Comparison of ENCODE assay signal across 1 cellular context in genomic region chr11:64355078-64355940, GRCh38.
A peak's percentile ranks its signal among the peaks of the same experiment; 100 is the strongest.
TF ChIP-seq lines count a peak whose summit lies in the region.

No MANE protein-coding gene starts in this region.

TF ChIP-seq in K562, 482 proteins besides CTCF, POLR2A, EP300 and RAD21 (continued from another document and continues in another):
- no peak for TF ChIP-seq FOXP4 (CRISPR knock-in tag; IDR thresholded peaks at IDR 0.05; ENCODE audit: borderline replicate concordance)
- peak in 1 of 2 experiments; percentile 24; a peak in 1 of 4 replicates for TF ChIP-seq TBL1XR1 (IDR thresholded peaks at IDR 0.05; ENCODE audit: low read length in 2 of 2)
- TF ChIP-seq ZBTB1 (CRISPR knock-in tag; IDR thresholded peaks at IDR 0.05; ENCODE audit: borderline replicate concordance, low read depth): no peak; the same call in 1 of the 2 replicates
- TF ChIP-seq RBM25 (IDR thresholded peaks at IDR 0.05; ENCODE audit: low read depth, low read length, severe bottlenecking): no peak
- TF ChIP-seq STAT6 (CRISPR knock-in tag; IDR thresholded peaks at IDR 0.05): no peak
- TF ChIP-seq ZBTB12 (CRISPR knock-in tag; IDR thresholded peaks at IDR 0.05): no peak
- peak; percentile 62; the same call in 1 of the 2 replicates for TF ChIP-seq STAG1 (CRISPR knock-in tag; IDR thresholded peaks at IDR 0.05; ENCODE audit: borderline replicate concordance)
- peak; percentile 57 for TF ChIP-seq E2F8 (IDR thresholded peaks at IDR 0.05; ENCODE audit: low read depth, partially characterized antibody)
- peak; percentile 66; the same call in 1 of the 2 replicates for TF ChIP-seq MYNN (IDR thresholded peaks at IDR 0.05)
- TF ChIP-seq MYNN (CRISPR knock-in tag; IDR thresholded peaks at IDR 0.05): no peak
- no peak for TF ChIP-seq SMAD3 (CRISPR knock-in tag; conservative IDR thresholded peaks at IDR 0.05)
- TF ChIP-seq ZBTB34 (CRISPR knock-in tag; IDR thresholded peaks at IDR 0.05): no peak
- TF ChIP-seq POLR3G (IDR thresholded peaks at IDR 0.05; ENCODE audit: extremely low read depth, insufficient read length, insufficient replicate concordance): no peak
- TF ChIP-seq ZNF140 (CRISPR knock-in tag; IDR thresholded peaks at IDR 0.05): no peak
- no peak for TF ChIP-seq ZEB2 (IDR thresholded peaks at IDR 0.05)
- no peak for TF ChIP-seq CREB3 (tag; conservative IDR thresholded peaks at IDR 0.05; ENCODE audit: low read depth)
- no peak for TF ChIP-seq SMAD2 (IDR thresholded peaks at IDR 0.05; ENCODE audit: low read depth, low read length)
- no peak for TF ChIP-seq PBX2 (CRISPR knock-in tag; IDR thresholded peaks at IDR 0.05; ENCODE audit: low read depth)
- TF ChIP-seq PBX2 (tag; conservative IDR thresholded peaks at IDR 0.05; ENCODE audit: low read depth): no peak
- TF ChIP-seq ZFX (CRISPR knock-in tag; IDR thresholded peaks at IDR 0.05): peak; percentile 67
- TF ChIP-seq MTA1 (IDR thresholded peaks at IDR 0.05; ENCODE audit: borderline replicate concordance): peak; percentile 86
- no peak for TF ChIP-seq CHD1 (IDR thresholded peaks at IDR 0.05; ENCODE audit: low read length)
- TF ChIP-seq THAP12 (CRISPR knock-in tag; IDR thresholded peaks at IDR 0.05): peak; percentile 62; the same call in 1 of the 2 replicates
- no peak for TF ChIP-seq HOMEZ (CRISPR knock-in tag; IDR thresholded peaks at IDR 0.05)
- TF ChIP-seq KDM2B (CRISPR knock-in tag; IDR thresholded peaks at IDR 0.05): no peak
- TF ChIP-seq FOXK1 (CRISPR knock-in tag; IDR thresholded peaks at IDR 0.05; ENCODE audit: borderline replicate concordance): 0 out of 2 replicates have a peak, but pooled peaks have one; percentile 56
- TF ChIP-seq LARP7 (IDR thresholded peaks at IDR 0.05): no peak
- TF ChIP-seq ZNF395 (CRISPR knock-in tag; IDR thresholded peaks at IDR 0.05): no peak
- 0 out of 2 replicates have a peak, but pooled peaks have one; percentile 58 for TF ChIP-seq SRSF3 (IDR thresholded peaks at IDR 0.05; ENCODE audit: insufficient read depth, low read length)
- TF ChIP-seq CBX5 (IDR thresholded peaks at IDR 0.05; ENCODE audit: borderline replicate concordance, low read depth): no peak
- TF ChIP-seq DEAF1 (CRISPR knock-in tag; IDR thresholded peaks at IDR 0.05): peak; percentile 88
- TF ChIP-seq CREB3L1 (IDR thresholded peaks at IDR 0.05; ENCODE audit: borderline replicate concordance, low read depth): peak; percentile 47; the same call in 1 of the 2 replicates
